16 cellular contexts compared by ENCODE assay signal in genomic region chr22:27504854-27505253, GRCh38.
"Had no signal": no experiment of that assay in that cellular context is flagged by ENCODE, and none has a peak within 500 bp of the region (broad histone marks: within the 10 kb centered on the region; RNA-seq: fewer than 3 reads in every experiment).

No MANE protein-coding gene starts in this region.

- H3K27ac ChIP-seq: epithelial cell of prostate, esophagus muscularis mucosa, left ventricle myocardium inferior, lower lobe of right lung, neutrophil had no signal

- H3K9me3 ChIP-seq: esophagus muscularis mucosa, lower lobe of right lung, neutrophil had no signal

- DNase-seq: effector memory CD8-positive, alpha-beta T cell; foreskin fibroblast; immature natural killer cell; left cardiac atrium; left ventricle myocardium inferior; lower lobe of right lung; mesendoderm; naive B cell; right cardiac atrium; stimulated activated CD4-positive, alpha-beta T cell treated with anti-CD3 and anti-CD28 coated beads, Interleukin-2, amount 100 ng/mL, for 48 hours; stimulated activated naive CD4-positive, alpha-beta T cell treated with Interleukin-2 at 50 U/mL for 16 hours; trophoblast cell had no signal

- H3K4me3 ChIP-seq: esophagus muscularis mucosa, left ventricle myocardium inferior, lower lobe of right lung, smooth muscle cell had no signal

- H3K27me3 ChIP-seq: esophagus muscularis mucosa, neutrophil had no signal

- H3K4me1 ChIP-seq: left ventricle myocardium inferior, lower lobe of right lung had no signal

- H3K36me3 ChIP-seq: esophagus muscularis mucosa, left ventricle myocardium inferior, lower lobe of right lung, neutrophil had no signal

- H3K4me2 ChIP-seq: smooth muscle cell had no signal
